ENCODE assay signal across 17 cellular contexts in genomic region chr9:8760000-8760767, GRCh38.
"Had no signal": no experiment of that assay in that cellular context is flagged by ENCODE, and none has a peak within 500 bp of the region (broad histone marks: within the 10 kb centered on the region; RNA-seq: fewer than 3 reads in every experiment).

No MANE protein-coding gene starts in this region.

- H3K36me3 ChIP-seq: gastroesophageal sphincter, left lung, right atrium auricular region had no signal

- FAIRE-seq: islet of Langerhans, TTC549 had no signal

- H3K27ac ChIP-seq: gastroesophageal sphincter, left lung, right atrium auricular region, skin epidermis had no signal

- DNase-seq: activated B cell treated with CpG ODN at 0.5 μM for 24 hours; activated CD4-positive, alpha-beta T cell treated with anti-CD3 and anti-CD28 coated beads, Interleukin-2, amount 10 ng/mL, durations not matched to agents 24 days and 14 days; activated CD8-positive, alpha-beta memory T cell treated with anti-CD3 and anti-CD28 coated beads, Interleukin-2, amount 50 U/mL, for 48 hours; aorta; left lung; mammary epithelial cell; natural killer cell; occipital lobe; stimulated activated CD4-positive, alpha-beta T cell treated with anti-CD3 and anti-CD28 coated beads, Interleukin-4, amount 100 ng/mL, for 4 hours; stimulated activated CD8-positive, alpha-beta memory T cell treated with anti-CD3 and anti-CD28 coated beads, Interleukin-4, amount 100 ng/mL, for 48 hours had no signal

- H3K27me3 Mint-ChIP-seq: activated B cell treated with CpG ODN at 0.5 μM for 24 hours; activated CD4-positive, alpha-beta T cell treated with anti-CD3 and anti-CD28 coated beads, Interleukin-2, amount 10 ng/mL, durations not matched to agents 24 days and 14 days; progenitor cell of endocrine pancreas; stimulated activated naive CD8-positive, alpha-beta T cell treated with anti-CD3 and anti-CD28 coated beads, Interleukin-15, Interleukin-2, amounts not matched to agents 100 ng/mL and 50 ng/mL, for 24 hours had no signal

- H3K4me1 Mint-ChIP-seq: activated CD4-positive, alpha-beta T cell treated with anti-CD3 and anti-CD28 coated beads, Interleukin-2, amount 10 ng/mL, durations not matched to agents 24 days and 14 days; natural killer cell had no signal

- H3K27me3 ChIP-seq: gastroesophageal sphincter, left lung, right atrium auricular region had no signal

- H3K4me3 Mint-ChIP-seq: activated B cell treated with CpG ODN at 0.5 μM for 24 hours; activated CD4-positive, alpha-beta T cell treated with anti-CD3 and anti-CD28 coated beads, Interleukin-2, amount 10 ng/mL, durations not matched to agents 24 days and 14 days; natural killer cell; stimulated activated naive CD8-positive, alpha-beta T cell treated with anti-CD3 and anti-CD28 coated beads, Interleukin-15, Interleukin-2, amounts not matched to agents 100 ng/mL and 50 ng/mL, for 24 hours had no signal

- H3K36me3 Mint-ChIP-seq: natural killer cell had no signal

- H3K4me1 ChIP-seq: gastroesophageal sphincter, left lung, right atrium auricular region had no signal

- H3K9me3 Mint-ChIP-seq: activated B cell treated with CpG ODN at 0.5 μM for 24 hours; activated CD4-positive, alpha-beta T cell treated with anti-CD3 and anti-CD28 coated beads, Interleukin-2, amount 10 ng/mL, durations not matched to agents 24 days and 14 days; stimulated activated naive CD8-positive, alpha-beta T cell treated with anti-CD3 and anti-CD28 coated beads, Interleukin-15, Interleukin-2, amounts not matched to agents 100 ng/mL and 50 ng/mL, for 24 hours had no signal

- H3K4me3 ChIP-seq: gastroesophageal sphincter, left lung, right atrium auricular region, skin epidermis had no signal

- H3K27ac Mint-ChIP-seq: activated B cell treated with CpG ODN at 0.5 μM for 24 hours; activated CD4-positive, alpha-beta T cell treated with anti-CD3 and anti-CD28 coated beads, Interleukin-2, amount 10 ng/mL, durations not matched to agents 24 days and 14 days; natural killer cell; progenitor cell of endocrine pancreas; stimulated activated naive CD8-positive, alpha-beta T cell treated with anti-CD3 and anti-CD28 coated beads, Interleukin-15, Interleukin-2, amounts not matched to agents 100 ng/mL and 50 ng/mL, for 24 hours had no signal

- H3K9me3 ChIP-seq: gastroesophageal sphincter, left lung, right atrium auricular region had no signal

- ATAC-seq: gastroesophageal sphincter, left lung, natural killer cell had no signal
